8 cellular contexts compared by ENCODE assay signal in genomic region chr19:15123900-15124299, GRCh38. TPM values are rescaled to one million over a fixed set of nuclear protein-coding genes. Genes with fewer than 3 reads are reported as not detected.
DNase-seq lines count a peak whose midpoint lies in the region; ATAC-seq lines count a peak whose summit lies in the region.

No MANE protein-coding gene starts in this region.

- H3K9me3 Mint-ChIP-seq in activated CD8-positive, alpha-beta memory T cell treated with anti-CD3 and anti-CD28 coated beads, Interleukin-2, amount 10 ng/mL, durations not matched to agents 7 days and 5 days (ENCODE audit: low read depth), result no peaks in the 10 kb centered on the region
- H3K9me3 Mint-ChIP-seq in immature natural killer cell, result no peaks in the 10 kb centered on the region
- no peaks in the 10 kb centered on the region for H3K9me3 Mint-ChIP-seq in stimulated activated naive B cell treated with anti-CD40 and anti-IgM and Interleukin-4, amounts not matched to agents 10 μg/mL and 1 μg/mL and 100 μg/mL, for 72 hours

- no peak for ATAC-seq in activated CD8-positive, alpha-beta memory T cell treated with anti-CD3 and anti-CD28 coated beads, Interleukin-2, amount 10 ng/mL, durations not matched to agents 7 days and 5 days
- ATAC-seq in stimulated activated naive B cell treated with anti-CD40 and anti-IgM and Interleukin-4, amounts not matched to agents 10 μg/mL and 1 μg/mL and 100 μg/mL, for 72 hours (replicated peaks), result no peak
- ATAC-seq in GM18867 (IDR thresholded peaks at IDR 0.05; ENCODE audit: unreplicated experiment) (no peak), HG02852 (IDR thresholded peaks at IDR 0.05; ENCODE audit: unreplicated experiment) (no peak)

- H3K4me1 ChIP-seq in adipocyte (ENCODE audit: control insufficient read depth, insufficient read depth, low read length), result peaks cover 26% of the 10 kb centered on the region

- H3K36me3 Mint-ChIP-seq in activated CD8-positive, alpha-beta memory T cell treated with anti-CD3 and anti-CD28 coated beads, Interleukin-2, amount 10 ng/mL, durations not matched to agents 7 days and 5 days, result peaks cover 23% of the 10 kb centered on the region
- peaks cover 4 to 9% (median 7%) of the 10 kb centered on the region in 3 donors for H3K36me3 Mint-ChIP-seq in immature natural killer cell
- H3K36me3 Mint-ChIP-seq in stimulated activated naive B cell treated with anti-CD40 and anti-IgM and Interleukin-4, amounts not matched to agents 10 μg/mL and 1 μg/mL and 100 μg/mL, for 72 hours, result peaks cover 28 to 38% of the 10 kb centered on the region in 2 donors

- H3K27ac Mint-ChIP-seq in activated CD8-positive, alpha-beta memory T cell treated with anti-CD3 and anti-CD28 coated beads, Interleukin-2, amount 10 ng/mL, durations not matched to agents 7 days and 5 days, result peak overlapping the region; percentile 97
- H3K27ac Mint-ChIP-seq in immature natural killer cell, result peak overlapping the region; percentile 97 to 100 (median 98)
- peak overlapping the region; percentile 73 for H3K27ac Mint-ChIP-seq in stimulated activated naive B cell treated with anti-CD40 and anti-IgM and Interleukin-4, amounts not matched to agents 10 μg/mL and 1 μg/mL and 100 μg/mL, for 72 hours

- peak overlapping the region; percentile 96 for H3K9ac ChIP-seq in adipocyte (ENCODE audit: low read length)

- peaks cover 1% of the 10 kb centered on the region for H3K27me3 Mint-ChIP-seq in activated CD8-positive, alpha-beta memory T cell treated with anti-CD3 and anti-CD28 coated beads, Interleukin-2, amount 10 ng/mL, durations not matched to agents 7 days and 5 days
- peaks cover 7 to 11% (median 10%) of the 10 kb centered on the region in 3 donors for H3K27me3 Mint-ChIP-seq in immature natural killer cell (ENCODE audit: low read depth in 3 of 3)
- H3K27me3 Mint-ChIP-seq in stimulated activated naive B cell treated with anti-CD40 and anti-IgM and Interleukin-4, amounts not matched to agents 10 μg/mL and 1 μg/mL and 100 μg/mL, for 72 hours, result peaks cover 0 to 1% of the 10 kb centered on the region in 2 donors

- peaks cover 35% of the 10 kb centered on the region for H3K36me3 ChIP-seq in adipocyte (ENCODE audit: control insufficient read depth, insufficient read depth, low read length, severe bottlenecking)

- peak overlapping the region; percentile 95 for H3K4me3 ChIP-seq in adipocyte (ENCODE audit: low read length)

- H3K4me1 Mint-ChIP-seq in activated CD8-positive, alpha-beta memory T cell treated with anti-CD3 and anti-CD28 coated beads, Interleukin-2, amount 10 ng/mL, durations not matched to agents 7 days and 5 days, result peaks cover 15% of the 10 kb centered on the region
- H3K4me1 Mint-ChIP-seq in immature natural killer cell, result peaks cover 17 to 23% of the 10 kb centered on the region in 2 donors
- H3K4me1 Mint-ChIP-seq in stimulated activated naive B cell treated with anti-CD40 and anti-IgM and Interleukin-4, amounts not matched to agents 10 μg/mL and 1 μg/mL and 100 μg/mL, for 72 hours, result peaks cover 9 to 10% of the 10 kb centered on the region in 2 donors

- H3K27me3 ChIP-seq in adipocyte (replicated peaks; ENCODE audit: control insufficient read depth, insufficient read depth, low read length), result no peaks in the 10 kb centered on the region

- H3K4me3 Mint-ChIP-seq in activated CD8-positive, alpha-beta memory T cell treated with anti-CD3 and anti-CD28 coated beads, Interleukin-2, amount 10 ng/mL, durations not matched to agents 7 days and 5 days, result peak overlapping the region; percentile 96
- peak overlapping the region; percentile 97 to 100 (median 99) for H3K4me3 Mint-ChIP-seq in immature natural killer cell
- H3K4me3 Mint-ChIP-seq in stimulated activated naive B cell treated with anti-CD40 and anti-IgM and Interleukin-4, amounts not matched to agents 10 μg/mL and 1 μg/mL and 100 μg/mL, for 72 hours, result peak overlapping the region; percentile 89 to 90

- no peaks in the 10 kb centered on the region for H3K9me3 ChIP-seq in adipocyte (ENCODE audit: control insufficient read depth, low read length)

- DNase-seq in activated CD8-positive, alpha-beta memory T cell treated with anti-CD3 and anti-CD28 coated beads, Interleukin-2, amount 10 ng/mL, durations not matched to agents 7 days and 5 days, result no peak
- DNase-seq in activated CD8-positive, alpha-beta memory T cell treated with anti-CD3 and anti-CD28 coated beads, Interleukin-2, amount 50 U/mL, for 48 hours, result no peak
- no peak for DNase-seq in adipocyte (ENCODE audit: low read depth)
- DNase-seq in immature natural killer cell, result no peak
- DNase-seq in stimulated activated naive B cell treated with anti-CD40 and anti-IgM and Interleukin-4, amounts not matched to agents 10 μg/mL and 1 μg/mL and 100 μg/mL, for 72 hours, result no peak
- no peak for DNase-seq in NCI-H146 treated with DMSO at 0.1 percent for 48 hours (lab: John Stamatoyannopoulos, UW; ENCODE audit: unreplicated experiment)

- CTCF ChIA-PET in activated CD8-positive, alpha-beta memory T cell treated with anti-CD3 and anti-CD28 coated beads, Interleukin-2, amount 10 ng/mL, durations not matched to agents 7 days and 5 days (lab: Charles Lee), result interaction anchor here (0.7 to 1.8 kb wide), 3 partner anchors 22 to 137 kb away, joined by 3 to 8 read pairs (median 7); no protein-coding TSS in a partner anchor

RNA-seq across cellular contexts. Expression of gene SYDE1, which starts 16.7 kb away (rescaled TPM):
- total RNA-seq in activated CD8-positive, alpha-beta memory T cell treated with anti-CD3 and anti-CD28 coated beads, Interleukin-2, amount 10 ng/mL, durations not matched to agents 7 days and 5 days, result under 1 TPM; 0.07 to 0.09 TPM
- not detected for polyA plus RNA-seq in immature natural killer cell

RNA-seq across cellular contexts. Expression of gene OR1I1, which starts 41.9 kb away (rescaled TPM):
- not detected for total RNA-seq in activated CD8-positive, alpha-beta memory T cell treated with anti-CD3 and anti-CD28 coated beads, Interleukin-2, amount 10 ng/mL, durations not matched to agents 7 days and 5 days
- polyA plus RNA-seq in immature natural killer cell, result not detected
